ENCODE assay signal across 1 cellular context in the genomic region with DNA sequence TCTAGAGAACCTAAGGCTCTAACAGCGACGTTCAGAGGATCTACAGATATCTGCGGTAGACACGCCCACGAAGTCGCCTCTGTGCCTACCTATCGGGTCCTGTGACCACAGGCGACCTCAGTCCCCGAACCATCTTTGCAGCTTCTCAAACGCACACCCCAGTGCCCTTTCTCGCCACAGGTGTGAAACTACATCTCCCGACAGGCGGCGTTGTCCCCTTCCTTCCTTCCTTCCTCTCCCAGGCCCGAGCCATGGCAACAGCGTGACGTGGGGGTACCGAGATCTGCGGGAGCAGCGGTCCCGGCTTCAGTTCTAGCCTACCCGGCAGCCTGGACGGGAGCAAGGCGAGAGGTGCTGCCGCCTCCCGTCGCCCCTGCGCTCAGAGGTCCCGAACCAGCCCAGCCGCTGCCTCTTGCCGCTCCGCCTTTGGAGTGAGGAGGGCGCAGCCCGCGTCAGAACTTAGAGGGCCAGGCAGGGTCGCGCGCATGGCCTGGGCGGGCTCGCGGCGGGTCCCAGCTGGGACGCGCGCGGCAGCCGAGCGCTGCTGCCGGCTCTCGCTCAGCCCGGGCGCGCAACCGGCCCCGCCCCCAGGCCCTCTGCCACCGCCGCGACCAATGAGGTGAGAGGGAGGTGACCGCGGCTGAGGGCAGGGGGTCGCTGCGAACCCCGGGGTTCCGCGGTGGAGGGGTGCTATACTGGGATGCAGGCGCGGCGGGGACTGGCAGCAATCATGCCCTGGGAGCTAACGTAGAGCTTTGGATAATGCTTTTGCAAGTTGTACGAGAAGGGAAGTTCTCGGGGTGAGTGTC.
A peak's percentile ranks its signal among the peaks of the same experiment; 100 is the strongest.
TF ChIP-seq lines count a peak whose summit lies in the region.

A gene (plus strand): TSS at position 309 of the 809 bp plus-strand sequence. CDS start 177 bp downstream, at position 486.

TF ChIP-seq in HepG2, 621 proteins besides CTCF, POLR2A, EP300 and RAD21 (continued from another document and continues in another):
- TF ChIP-seq, protein P1, sequence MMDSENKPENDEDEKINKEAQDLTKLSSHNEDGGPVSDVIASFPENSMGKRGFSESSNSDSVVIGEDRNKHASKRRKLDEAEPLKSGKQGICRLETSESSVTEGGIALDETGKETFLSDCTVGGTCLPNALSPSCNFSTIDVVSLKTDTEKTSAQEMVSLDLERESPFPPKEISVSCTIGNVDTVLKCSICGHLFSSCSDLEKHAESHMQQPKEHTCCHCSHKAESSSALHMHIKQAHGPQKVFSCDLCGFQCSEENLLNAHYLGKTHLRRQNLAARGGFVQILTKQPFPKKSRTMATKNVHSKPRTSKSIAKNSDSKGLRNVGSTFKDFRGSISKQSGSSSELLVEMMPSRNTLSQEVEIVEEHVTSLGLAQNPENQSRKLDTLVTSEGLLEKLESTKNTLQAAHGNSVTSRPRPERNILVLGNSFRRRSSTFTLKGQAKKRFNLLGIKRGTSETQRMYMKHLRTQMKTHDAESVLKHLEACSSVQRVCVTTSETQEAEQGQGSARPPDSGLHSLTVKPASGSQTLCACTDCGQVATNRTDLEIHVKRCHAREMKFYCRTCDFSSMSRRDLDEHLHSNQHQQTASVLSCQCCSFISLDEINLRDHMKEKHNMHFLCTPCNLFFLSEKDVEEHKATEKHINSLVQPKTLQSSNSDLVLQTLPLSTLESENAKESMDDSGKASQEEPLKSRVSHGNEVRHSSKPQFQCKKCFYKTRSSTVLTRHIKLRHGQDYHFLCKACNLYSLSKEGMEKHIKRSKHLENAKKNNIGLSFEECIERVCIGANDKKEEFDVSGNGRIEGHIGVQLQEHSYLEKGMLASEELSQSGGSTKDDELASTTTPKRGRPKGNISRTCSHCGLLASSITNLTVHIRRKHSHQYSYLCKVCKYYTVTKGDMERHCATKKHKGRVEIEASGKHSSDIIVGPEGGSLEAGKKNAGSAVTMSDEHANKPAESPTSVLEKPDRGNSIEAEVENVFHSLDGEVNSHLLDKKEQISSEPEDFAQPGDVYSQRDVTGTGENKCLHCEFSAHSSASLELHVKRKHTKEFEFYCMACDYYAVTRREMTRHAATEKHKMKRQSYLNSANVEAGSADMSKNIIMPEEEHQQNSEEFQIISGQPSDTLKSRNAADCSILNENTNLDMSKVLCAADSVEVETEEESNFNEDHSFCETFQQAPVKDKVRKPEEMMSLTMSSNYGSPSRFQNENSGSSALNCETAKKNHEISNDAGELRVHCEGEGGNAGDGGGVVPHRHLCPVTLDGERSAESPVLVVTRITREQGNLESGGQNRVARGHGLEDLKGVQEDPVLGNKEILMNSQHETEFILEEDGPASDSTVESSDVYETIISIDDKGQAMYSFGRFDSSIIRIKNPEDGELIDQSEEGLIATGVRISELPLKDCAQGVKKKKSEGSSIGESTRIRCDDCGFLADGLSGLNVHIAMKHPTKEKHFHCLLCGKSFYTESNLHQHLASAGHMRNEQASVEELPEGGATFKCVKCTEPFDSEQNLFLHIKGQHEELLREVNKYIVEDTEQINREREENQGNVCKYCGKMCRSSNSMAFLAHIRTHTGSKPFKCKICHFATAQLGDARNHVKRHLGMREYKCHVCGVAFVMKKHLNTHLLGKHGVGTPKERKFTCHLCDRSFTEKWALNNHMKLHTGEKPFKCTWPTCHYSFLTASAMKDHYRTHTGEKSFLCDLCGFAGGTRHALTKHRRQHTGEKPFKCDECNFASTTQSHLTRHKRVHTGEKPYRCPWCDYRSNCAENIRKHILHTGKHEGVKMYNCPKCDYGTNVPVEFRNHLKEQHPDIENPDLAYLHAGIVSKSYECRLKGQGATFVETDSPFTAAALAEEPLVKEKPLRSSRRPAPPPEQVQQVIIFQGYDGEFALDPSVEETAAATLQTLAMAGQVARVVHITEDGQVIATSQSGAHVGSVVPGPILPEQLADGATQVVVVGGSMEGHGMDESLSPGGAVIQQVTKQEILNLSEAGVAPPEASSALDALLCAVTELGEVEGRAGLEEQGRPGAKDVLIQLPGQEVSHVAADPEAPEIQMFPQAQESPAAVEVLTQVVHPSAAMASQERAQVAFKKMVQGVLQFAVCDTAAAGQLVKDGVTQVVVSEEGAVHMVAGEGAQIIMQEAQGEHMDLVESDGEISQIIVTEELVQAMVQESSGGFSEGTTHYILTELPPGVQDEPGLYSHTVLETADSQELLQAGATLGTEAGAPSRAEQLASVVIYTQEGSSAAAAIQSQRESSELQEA (CRISPR knock-in tag; IDR thresholded peaks at IDR 0.05; ENCODE audit: not compliant biosample characterization) = peak; percentile 84
- TF ChIP-seq NCOA2 (CRISPR knock-in tag; IDR thresholded peaks at IDR 0.05) (no peak), RELA (CRISPR knock-in tag; IDR thresholded peaks at IDR 0.05) (no peak), NFYB (CRISPR knock-in tag; IDR thresholded peaks at IDR 0.05) (peak; percentile 65), MBD4 (IDR thresholded peaks at IDR 0.05; ENCODE audit: borderline replicate concordance, low read length) (no peak), KMT2A (CRISPR knock-in tag; IDR thresholded peaks at IDR 0.05) (0 out of 2 replicates have a peak, but pooled peaks have one; percentile 63), POLR2AphosphoS2 (IDR thresholded peaks at IDR 0.05; ENCODE audit: low read depth, low read length) (0 out of 2 replicates have a peak, but pooled peaks have one; percentile 63), ZNF839 (CRISPR knock-in tag; IDR thresholded peaks at IDR 0.05; ENCODE audit: borderline replicate concordance) (peak; percentile 64; the same call in 1 of the 2 replicates), NR2C2 (CRISPR knock-in tag; IDR thresholded peaks at IDR 0.05; ENCODE audit: borderline replicate concordance) (peak; percentile 66), ZNF777 (CRISPR knock-in tag; IDR thresholded peaks at IDR 0.05) (peak; percentile 72), ZNF446 (CRISPR knock-in tag; IDR thresholded peaks at IDR 0.05) (peak; percentile 84; the same call in 1 of the 2 replicates), ZNF747 (CRISPR knock-in tag; IDR thresholded peaks at IDR 0.05; ENCODE audit: borderline replicate concordance) (peak; percentile 79; the same call in 1 of the 2 replicates), NFIC (IDR thresholded peaks at IDR 0.05; ENCODE audit: low read length) (no peak), ELF1 (CRISPR knock-in tag; IDR thresholded peaks at IDR 0.05) (peak; percentile 85), CEBPG (CRISPR knock-in tag; IDR thresholded peaks at IDR 0.05) (peak; percentile 24; the same call in 1 of the 2 replicates), ZNF138 (CRISPR knock-in tag; IDR thresholded peaks at IDR 0.05; ENCODE audit: low read depth) (no peak), ZNF547 (CRISPR knock-in tag; IDR thresholded peaks at IDR 0.05) (peak; percentile 82), NR3C1 (CRISPR knock-in tag; IDR thresholded peaks at IDR 0.05) (no peak)
- TF ChIP-seq, protein P2, sequence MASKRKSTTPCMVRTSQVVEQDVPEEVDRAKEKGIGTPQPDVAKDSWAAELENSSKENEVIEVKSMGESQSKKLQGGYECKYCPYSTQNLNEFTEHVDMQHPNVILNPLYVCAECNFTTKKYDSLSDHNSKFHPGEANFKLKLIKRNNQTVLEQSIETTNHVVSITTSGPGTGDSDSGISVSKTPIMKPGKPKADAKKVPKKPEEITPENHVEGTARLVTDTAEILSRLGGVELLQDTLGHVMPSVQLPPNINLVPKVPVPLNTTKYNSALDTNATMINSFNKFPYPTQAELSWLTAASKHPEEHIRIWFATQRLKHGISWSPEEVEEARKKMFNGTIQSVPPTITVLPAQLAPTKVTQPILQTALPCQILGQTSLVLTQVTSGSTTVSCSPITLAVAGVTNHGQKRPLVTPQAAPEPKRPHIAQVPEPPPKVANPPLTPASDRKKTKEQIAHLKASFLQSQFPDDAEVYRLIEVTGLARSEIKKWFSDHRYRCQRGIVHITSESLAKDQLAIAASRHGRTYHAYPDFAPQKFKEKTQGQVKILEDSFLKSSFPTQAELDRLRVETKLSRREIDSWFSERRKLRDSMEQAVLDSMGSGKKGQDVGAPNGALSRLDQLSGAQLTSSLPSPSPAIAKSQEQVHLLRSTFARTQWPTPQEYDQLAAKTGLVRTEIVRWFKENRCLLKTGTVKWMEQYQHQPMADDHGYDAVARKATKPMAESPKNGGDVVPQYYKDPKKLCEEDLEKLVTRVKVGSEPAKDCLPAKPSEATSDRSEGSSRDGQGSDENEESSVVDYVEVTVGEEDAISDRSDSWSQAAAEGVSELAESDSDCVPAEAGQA (IDR thresholded peaks at IDR 0.05; ENCODE audit: low read depth) = peak; percentile 52; the same call in 1 of the 2 replicates
- TF ChIP-seq, protein P2 (CRISPR knock-in tag; IDR thresholded peaks at IDR 0.05; ENCODE audit: borderline replicate concordance) = no peak
- TF ChIP-seq, protein P3, sequence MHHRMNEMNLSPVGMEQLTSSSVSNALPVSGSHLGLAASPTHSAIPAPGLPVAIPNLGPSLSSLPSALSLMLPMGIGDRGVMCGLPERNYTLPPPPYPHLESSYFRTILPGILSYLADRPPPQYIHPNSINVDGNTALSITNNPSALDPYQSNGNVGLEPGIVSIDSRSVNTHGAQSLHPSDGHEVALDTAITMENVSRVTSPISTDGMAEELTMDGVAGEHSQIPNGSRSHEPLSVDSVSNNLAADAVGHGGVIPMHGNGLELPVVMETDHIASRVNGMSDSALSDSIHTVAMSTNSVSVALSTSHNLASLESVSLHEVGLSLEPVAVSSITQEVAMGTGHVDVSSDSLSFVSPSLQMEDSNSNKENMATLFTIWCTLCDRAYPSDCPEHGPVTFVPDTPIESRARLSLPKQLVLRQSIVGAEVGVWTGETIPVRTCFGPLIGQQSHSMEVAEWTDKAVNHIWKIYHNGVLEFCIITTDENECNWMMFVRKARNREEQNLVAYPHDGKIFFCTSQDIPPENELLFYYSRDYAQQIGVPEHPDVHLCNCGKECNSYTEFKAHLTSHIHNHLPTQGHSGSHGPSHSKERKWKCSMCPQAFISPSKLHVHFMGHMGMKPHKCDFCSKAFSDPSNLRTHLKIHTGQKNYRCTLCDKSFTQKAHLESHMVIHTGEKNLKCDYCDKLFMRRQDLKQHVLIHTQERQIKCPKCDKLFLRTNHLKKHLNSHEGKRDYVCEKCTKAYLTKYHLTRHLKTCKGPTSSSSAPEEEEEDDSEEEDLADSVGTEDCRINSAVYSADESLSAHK (CRISPR knock-in tag; IDR thresholded peaks at IDR 0.05; ENCODE audit: borderline replicate concordance) = 0 out of 2 replicates have a peak, but pooled peaks have one; percentile 66
- TF ChIP-seq, protein P4, sequence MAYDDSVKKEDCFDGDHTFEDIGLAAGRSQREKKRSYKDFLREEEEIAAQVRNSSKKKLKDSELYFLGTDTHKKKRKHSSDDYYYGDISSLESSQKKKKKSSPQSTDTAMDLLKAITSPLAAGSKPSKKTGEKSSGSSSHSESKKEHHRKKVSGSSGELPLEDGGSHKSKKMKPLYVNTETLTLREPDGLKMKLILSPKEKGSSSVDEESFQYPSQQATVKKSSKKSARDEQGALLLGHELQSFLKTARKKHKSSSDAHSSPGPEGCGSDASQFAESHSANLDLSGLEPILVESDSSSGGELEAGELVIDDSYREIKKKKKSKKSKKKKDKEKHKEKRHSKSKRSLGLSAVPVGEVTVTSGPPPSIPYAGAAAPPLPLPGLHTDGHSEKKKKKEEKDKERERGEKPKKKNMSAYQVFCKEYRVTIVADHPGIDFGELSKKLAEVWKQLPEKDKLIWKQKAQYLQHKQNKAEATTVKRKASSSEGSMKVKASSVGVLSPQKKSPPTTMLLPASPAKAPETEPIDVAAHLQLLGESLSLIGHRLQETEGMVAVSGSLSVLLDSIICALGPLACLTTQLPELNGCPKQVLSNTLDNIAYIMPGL (CRISPR knock-in tag; IDR thresholded peaks at IDR 0.05; ENCODE audit: borderline replicate concordance in 1 of 2, low read depth in 1 of 2) = peak; percentile 76 to 93
- TF ChIP-seq, protein P5, sequence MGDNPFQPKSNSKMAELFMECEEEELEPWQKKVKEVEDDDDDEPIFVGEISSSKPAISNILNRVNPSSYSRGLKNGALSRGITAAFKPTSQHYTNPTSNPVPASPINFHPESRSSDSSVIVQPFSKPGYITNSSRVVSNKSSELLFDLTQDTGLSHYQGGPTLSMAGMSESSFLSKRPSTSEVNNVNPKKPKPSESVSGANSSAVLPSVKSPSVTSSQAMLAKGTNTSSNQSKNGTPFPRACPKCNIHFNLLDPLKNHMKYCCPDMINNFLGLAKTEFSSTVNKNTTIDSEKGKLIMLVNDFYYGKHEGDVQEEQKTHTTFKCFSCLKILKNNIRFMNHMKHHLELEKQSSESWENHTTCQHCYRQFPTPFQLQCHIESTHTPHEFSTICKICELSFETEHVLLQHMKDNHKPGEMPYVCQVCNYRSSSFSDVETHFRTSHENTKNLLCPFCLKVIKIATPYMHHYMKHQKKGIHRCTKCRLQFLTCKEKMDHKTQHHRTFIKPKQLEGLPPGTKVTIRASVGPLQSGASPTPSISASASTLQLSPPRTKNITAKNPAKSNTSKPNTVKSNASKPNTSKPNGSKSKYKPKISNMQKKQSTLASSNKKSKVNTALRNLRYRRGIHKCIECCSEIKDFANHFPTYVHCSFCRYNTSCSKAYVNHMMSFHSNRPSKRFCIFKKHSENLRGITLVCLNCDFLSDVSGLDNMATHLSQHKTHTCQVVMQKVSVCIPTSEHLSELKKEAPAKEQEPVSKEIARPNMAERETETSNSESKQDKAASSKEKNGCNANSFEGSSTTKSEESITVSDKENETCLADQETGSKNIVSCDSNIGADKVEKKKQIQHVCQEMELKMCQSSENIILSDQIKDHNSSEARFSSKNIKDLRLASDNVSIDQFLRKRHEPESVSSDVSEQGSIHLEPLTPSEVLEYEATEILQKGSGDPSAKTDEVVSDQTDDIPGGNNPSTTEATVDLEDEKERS (CRISPR knock-in tag; IDR thresholded peaks at IDR 0.05) = peak; percentile 86
